Comparison of ENCODE assay signal across 1 cellular context in the genomic region with DNA sequence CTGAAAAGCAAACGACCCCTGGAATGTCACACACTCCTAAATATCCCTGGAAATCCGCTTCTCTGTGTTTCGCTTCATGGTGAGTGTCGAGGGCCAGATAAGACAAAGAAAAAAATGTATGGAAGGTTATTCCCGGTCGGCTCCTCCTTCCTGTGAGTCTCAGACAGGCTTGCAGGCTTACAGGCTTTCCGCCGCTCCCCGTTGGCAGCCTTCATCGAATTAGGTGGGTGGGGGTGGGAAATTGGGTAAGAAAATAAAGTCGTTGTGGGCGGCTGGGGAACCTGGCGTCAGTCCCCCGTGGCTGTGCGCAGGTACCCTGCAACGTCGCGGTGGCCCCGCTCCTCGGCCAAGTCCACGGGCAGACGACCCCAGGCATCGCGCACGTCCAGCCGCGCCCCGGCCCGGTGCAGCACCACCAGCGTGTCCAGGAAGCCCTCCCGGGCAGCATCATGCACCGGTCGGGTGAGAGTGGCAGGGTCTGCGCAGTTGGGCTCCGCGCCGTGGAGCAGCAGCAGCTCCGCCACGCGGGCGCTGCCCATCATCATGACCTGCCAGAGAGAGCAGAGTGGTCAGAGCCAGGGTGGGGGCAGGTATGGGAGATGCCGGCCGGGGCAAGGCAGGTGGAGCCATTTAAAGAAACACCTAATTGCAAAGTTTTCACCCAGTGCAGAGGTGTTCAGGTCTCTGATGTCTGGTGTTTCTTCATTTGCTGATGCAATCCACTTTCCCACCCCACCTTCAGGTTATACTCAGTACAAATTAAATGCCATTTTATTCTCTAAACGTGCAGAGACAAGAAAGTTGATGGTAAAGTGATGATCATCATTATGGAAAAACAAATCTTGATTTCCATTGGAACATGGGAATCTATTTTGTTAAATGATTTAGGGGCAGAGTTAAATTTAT.
TF ChIP-seq lines count a peak whose summit lies in the region.

No MANE protein-coding gene starts in this region.

TF ChIP-seq in H1, 55 proteins besides CTCF, POLR2A, EP300 and RAD21:
- TF ChIP-seq, protein P1, sequence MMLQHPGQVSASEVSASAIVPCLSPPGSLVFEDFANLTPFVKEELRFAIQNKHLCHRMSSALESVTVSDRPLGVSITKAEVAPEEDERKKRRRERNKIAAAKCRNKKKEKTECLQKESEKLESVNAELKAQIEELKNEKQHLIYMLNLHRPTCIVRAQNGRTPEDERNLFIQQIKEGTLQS (IDR thresholded peaks at IDR 0.05; ENCODE audit: insufficient read depth, low read depth, low read length): no peak
- TF ChIP-seq EZH2 (IDR thresholded peaks at IDR 0.05; ENCODE audit: low read depth, low read length, severe bottlenecking): peak; percentile 92
- TF ChIP-seq, protein P2, sequence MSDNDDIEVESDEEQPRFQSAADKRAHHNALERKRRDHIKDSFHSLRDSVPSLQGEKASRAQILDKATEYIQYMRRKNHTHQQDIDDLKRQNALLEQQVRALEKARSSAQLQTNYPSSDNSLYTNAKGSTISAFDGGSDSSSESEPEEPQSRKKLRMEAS (IDR thresholded peaks at IDR 0.05): peak; percentile 45; the same call in 1 of the 2 replicates
- peak; percentile 95 for TF ChIP-seq SUZ12 (IDR thresholded peaks at IDR 0.05; ENCODE audit: low read length)
- peak; percentile 90 for TF ChIP-seq RNF2 (IDR thresholded peaks at IDR 0.05; ENCODE audit: borderline replicate concordance, low read depth, low read length, missing control alignments, poor library complexity, severe bottlenecking)
- no peak for TF ChIP-seq POLR2AphosphoS5 (IDR thresholded peaks at IDR 0.05; ENCODE audit: low read depth, low read length)
- TF ChIP-seq CEBPB (IDR thresholded peaks at IDR 0.05; ENCODE audit: low read depth, low read length): 0 out of 2 replicates have a peak, but pooled peaks have one; percentile 26
